ENCODE assay signal across 19 cellular contexts in genomic region chr1:44720281-44720680, GRCh38. TPM values are rescaled to one million over a fixed set of nuclear protein-coding genes. Genes with fewer than 3 reads are reported as not detected.
DNase-seq lines count a peak whose midpoint lies in the region; ATAC-seq and TF ChIP-seq lines count a peak whose summit lies in the region.
"Had no signal": no experiment of that assay in that cellular context is flagged by ENCODE, and none has a peak within 500 bp of the region (broad histone marks: within the 10 kb centered on the region; RNA-seq: fewer than 3 reads in every experiment).

No MANE protein-coding gene starts in this region.

- H3K27me3 Mint-ChIP-seq in stimulated activated naive CD8-positive, alpha-beta T cell treated with anti-CD3 and anti-CD28 coated beads, Interleukin-15, Interleukin-2, amounts not matched to agents 100 ng/mL and 50 ng/mL, for 24 hours = no peaks in the 10 kb centered on the region
- peaks cover 7% of the 10 kb centered on the region for H3K27me3 Mint-ChIP-seq in activated naive CD8-positive, alpha-beta T cell treated with anti-CD3 and anti-CD28 coated beads for 36 hours

- no peak overlapping the region for H2AFZ ChIP-seq in OCI-LY1 (ENCODE audit: low read length)
- H2AFZ ChIP-seq: GM23338 had no signal

- H3K36me3 ChIP-seq in OCI-LY1 (ENCODE audit: insufficient read depth, low read length) (no peaks in the 10 kb centered on the region), thymus (ENCODE audit: control insufficient read depth, insufficient read depth) (peaks cover 6% of the 10 kb centered on the region), lower lobe of right lung (no peaks in the 10 kb centered on the region), left lung (no peaks in the 10 kb centered on the region)

- H3F3A ChIP-seq in OCI-LY1 (ENCODE audit: insufficient read depth, low read length) = peaks cover 4% of the 10 kb centered on the region; the same call in 1 of the 2 replicates

- H3K9me3 ChIP-seq in OCI-LY1 (ENCODE audit: low read length) = no peaks in the 10 kb centered on the region
- H3K9me3 ChIP-seq in thymus (ENCODE audit: control insufficient read depth) = no peaks in the 10 kb centered on the region
- no peaks in the 10 kb centered on the region for H3K9me3 ChIP-seq in lower lobe of right lung
- no peaks in the 10 kb centered on the region for H3K9me3 ChIP-seq in left lung
- H3K9me3 ChIP-seq: testis had no signal

- no peak overlapping the region for H3K4me3 ChIP-seq in OCI-LY1 (ENCODE audit: low read depth, low read length, poor library complexity, severe bottlenecking)
- no peak overlapping the region for H3K4me3 ChIP-seq in thymus (ENCODE audit: low read length)
- H3K4me3 ChIP-seq in lower lobe of right lung = no peak overlapping the region
- no peak overlapping the region for H3K4me3 ChIP-seq in left lung
- H3K4me3 ChIP-seq: GM23338, testis had no signal

- H3K4me1 Mint-ChIP-seq in stimulated activated naive CD8-positive, alpha-beta T cell treated with anti-CD3 and anti-CD28 coated beads, Interleukin-15, Interleukin-2, amounts not matched to agents 100 ng/mL and 50 ng/mL, for 24 hours (ENCODE audit: low read depth) = peaks cover 83% of the 10 kb centered on the region
- H3K4me1 Mint-ChIP-seq in activated naive CD8-positive, alpha-beta T cell treated with anti-CD3 and anti-CD28 coated beads for 36 hours = peaks cover 79% of the 10 kb centered on the region
- H3K4me1 Mint-ChIP-seq: GM23338 had no signal

- H3K9me2 ChIP-seq in OCI-LY1 (ENCODE audit: low read depth, low read length) = no peaks in the 10 kb centered on the region

- H3K27me3 ChIP-seq in OCI-LY1 (ENCODE audit: insufficient read depth, low read length) (no peaks in the 10 kb centered on the region), thymus (ENCODE audit: control insufficient read depth, insufficient read depth) (no peaks in the 10 kb centered on the region), lower lobe of right lung (ENCODE audit: low read depth) (no peaks in the 10 kb centered on the region), left lung (peaks cover 0 to 8% of the 10 kb centered on the region in 2 donors)
- H3K27me3 ChIP-seq: testis had no signal

- H3K4me1 ChIP-seq in OCI-LY1 (ENCODE audit: insufficient read depth, low read length, severe bottlenecking) (peaks cover 58% of the 10 kb centered on the region), thymus (ENCODE audit: control insufficient read depth, insufficient read depth, low read length) (peaks cover 12% of the 10 kb centered on the region), lower lobe of right lung (peaks cover 10% of the 10 kb centered on the region), left lung (peaks cover 0 to 33% of the 10 kb centered on the region in 2 donors)
- H3K4me1 ChIP-seq: testis had no signal

- H3K9me3 Mint-ChIP-seq in stimulated activated naive CD8-positive, alpha-beta T cell treated with anti-CD3 and anti-CD28 coated beads, Interleukin-15, Interleukin-2, amounts not matched to agents 100 ng/mL and 50 ng/mL, for 24 hours = no peaks in the 10 kb centered on the region
- H3K9me3 Mint-ChIP-seq in activated naive CD8-positive, alpha-beta T cell treated with anti-CD3 and anti-CD28 coated beads for 36 hours = no peaks in the 10 kb centered on the region
- H3K9me3 Mint-ChIP-seq: GM23338, nephron had no signal

- DNase-seq in stimulated activated naive CD8-positive, alpha-beta T cell treated with anti-CD3 and anti-CD28 coated beads, Interleukin-15, Interleukin-2, amounts not matched to agents 100 U/mL and 50 U/mL, for 24 hours = no peak
- DNase-seq in activated naive CD8-positive, alpha-beta T cell treated with anti-CD3 and anti-CD28 coated beads for 36 hours = no peak
- DNase-seq in AG08395 (ENCODE audit: low spot score) (no peak), lower lobe of right lung (no peak), left lung (no peak)
- DNase-seq: anterior cingulate cortex; foreskin melanocyte; left ventricle myocardium superior; NCI-H1694 treated with DMSO at 0.1 percent for 48 hours; NCI-H446 treated with DMSO at 0.1 percent for 48 hours; stimulated activated CD4-positive, alpha-beta T cell treated with anti-CD3 and anti-CD28 coated beads, Interleukin-15, amount 100 ng/mL, for 24 hours; testis had no signal

- H3K27ac ChIP-seq in OCI-LY1 (ENCODE audit: low read depth, low read length, poor library complexity, severe bottlenecking) = peak overlapping the region; percentile 94
- H3K27ac ChIP-seq in thymus (ENCODE audit: low read depth) = peak overlapping the region; percentile 46
- H3K27ac ChIP-seq in lower lobe of right lung = no peak overlapping the region
- H3K27ac ChIP-seq in left lung = no peak overlapping the region
- H3K27ac ChIP-seq: testis had no signal

- no peaks in the 10 kb centered on the region for H4K20me1 ChIP-seq in OCI-LY1 (ENCODE audit: insufficient read depth, low read length)

- H3K4me3 Mint-ChIP-seq in stimulated activated naive CD8-positive, alpha-beta T cell treated with anti-CD3 and anti-CD28 coated beads, Interleukin-15, Interleukin-2, amounts not matched to agents 100 ng/mL and 50 ng/mL, for 24 hours = no peak overlapping the region
- no peak overlapping the region for H3K4me3 Mint-ChIP-seq in activated naive CD8-positive, alpha-beta T cell treated with anti-CD3 and anti-CD28 coated beads for 36 hours
- H3K4me3 Mint-ChIP-seq: GM23338, nephron had no signal

- intact Hi-C loops in lower lobe of right lung (cut with DNase I) = no loop called here
- intact Hi-C loops in left lung (cut with DNase I) = no loop called here

- H3K9ac ChIP-seq in OCI-LY1 (ENCODE audit: low read length) = no peak overlapping the region

- no peaks in the 10 kb centered on the region for H3K79me2 ChIP-seq in OCI-LY1 (ENCODE audit: insufficient read depth, low read length)

- peaks cover 6% of the 10 kb centered on the region for H3K36me3 Mint-ChIP-seq in stimulated activated naive CD8-positive, alpha-beta T cell treated with anti-CD3 and anti-CD28 coated beads, Interleukin-15, Interleukin-2, amounts not matched to agents 100 ng/mL and 50 ng/mL, for 24 hours (ENCODE audit: low read depth)
- H3K36me3 Mint-ChIP-seq in activated naive CD8-positive, alpha-beta T cell treated with anti-CD3 and anti-CD28 coated beads for 36 hours = peaks cover 7% of the 10 kb centered on the region

- ATAC-seq in stimulated activated naive CD8-positive, alpha-beta T cell treated with anti-CD3 and anti-CD28 coated beads, Interleukin-15, Interleukin-2, amounts not matched to agents 100 U/mL and 50 U/mL, for 24 hours = no peak
- no peak for ATAC-seq in lower lobe of right lung
- no peak for ATAC-seq in left lung
- ATAC-seq: left ventricle myocardium superior had no signal

- WGBS in thymus = 83% methylated on average over 4 of the region's 4 CpGs

- TF ChIP-seq CTCF in OCI-LY1 (IDR thresholded peaks at IDR 0.05; ENCODE audit: low read length) (no peak), lower lobe of right lung (IDR thresholded peaks at IDR 0.05) (no peak), left lung (IDR thresholded peaks at IDR 0.05) (no peak)

- H3K4me2 ChIP-seq in OCI-LY1 (ENCODE audit: low read length) = no peak overlapping the region
- H3K4me2 ChIP-seq: GM23338 had no signal

- peak overlapping the region; percentile 6 for H3K27ac Mint-ChIP-seq in stimulated activated naive CD8-positive, alpha-beta T cell treated with anti-CD3 and anti-CD28 coated beads, Interleukin-15, Interleukin-2, amounts not matched to agents 100 ng/mL and 50 ng/mL, for 24 hours
- H3K27ac Mint-ChIP-seq in activated naive CD8-positive, alpha-beta T cell treated with anti-CD3 and anti-CD28 coated beads for 36 hours = peak overlapping the region; percentile 91
- H3K27ac Mint-ChIP-seq: GM23338 had no signal

RNA-seq across cellular contexts. Expression of gene RNU5D-1, which starts 10.7 kb away (rescaled TPM):
- total RNA-seq in activated naive CD8-positive, alpha-beta T cell treated with anti-CD3 and anti-CD28 coated beads for 36 hours = not detected
- not detected for polyA plus RNA-seq in thymus
- not detected for total RNA-seq in lower lobe of right lung
- total RNA-seq in left lung = not detected
- total RNA-seq: GM23338, left ventricle myocardium superior, SK-MEL-5, testis had no signal
- polyA plus RNA-seq: BJ, GM23338 had no signal

RNA-seq across cellular contexts. Expression of gene KIF2C, which starts 19.4 kb away (rescaled TPM):
- total RNA-seq in activated naive CD8-positive, alpha-beta T cell treated with anti-CD3 and anti-CD28 coated beads for 36 hours = 10 to 100 TPM; 65.0 to 71.0 TPM
- 6.2 TPM for polyA plus RNA-seq in thymus
- 1.7 TPM for total RNA-seq in lower lobe of right lung
- total RNA-seq in left lung = 1 to 10 TPM; 3.3 to 7.3 TPM

RNA-seq across cellular contexts. Expression of gene ARMH1, which starts 45.8 kb away (rescaled TPM):
- total RNA-seq in activated naive CD8-positive, alpha-beta T cell treated with anti-CD3 and anti-CD28 coated beads for 36 hours = 100 to 1,000 TPM; 139 to 144 TPM
- polyA plus RNA-seq in thymus = 577 TPM
- 14.5 TPM for total RNA-seq in lower lobe of right lung
- 1 to 10 TPM; 4.0 to 6.4 TPM for total RNA-seq in left lung
- polyA plus RNA-seq: GM23338 had no signal

RNA-seq across cellular contexts. Expression of gene TMEM53, which starts 46.0 kb away (rescaled TPM):
- total RNA-seq in activated naive CD8-positive, alpha-beta T cell treated with anti-CD3 and anti-CD28 coated beads for 36 hours = 1 to 10 TPM; 2.5 to 2.6 TPM
- 5.5 TPM for polyA plus RNA-seq in thymus
- 22.6 TPM for total RNA-seq in lower lobe of right lung
- 10 to 100 TPM; 17.1 to 18.8 TPM for total RNA-seq in left lung

RNA-seq across cellular contexts. Expression of gene RPS8, which starts 55.1 kb away (rescaled TPM):
- total RNA-seq in activated naive CD8-positive, alpha-beta T cell treated with anti-CD3 and anti-CD28 coated beads for 36 hours = 1,000 to 10,000 TPM; 2,658 to 2,665 TPM
- 3,732 TPM for polyA plus RNA-seq in thymus
- 1,341 TPM for total RNA-seq in lower lobe of right lung
- total RNA-seq in left lung = 1,000 to 10,000 TPM; 1,533 to 1,553 TPM

Comparison
In these comparisons a context has a peak if more than half of its experiments do, and no peak if none do; other contexts are left out.
1. H3K27ac ChIP-seq: peak in OCI-LY1 (single experiment) and thymus (single experiment); none in lower lobe of right lung (single experiment) and left lung (0 of 2).
2. RNA of gene KIF2C, which starts 19.4 kb away (total RNA-seq): 65.0 to 71.0 TPM in activated naive CD8-positive, alpha-beta T cell treated with anti-CD3 and anti-CD28 coated beads for 36 hours; 3.3 to 7.3 TPM in left lung and 1.7 TPM in lower lobe of right lung (single experiment); every median in the first group is over 4 times any median in the second.